ENCODE assay signal across 8 cellular contexts in the genomic region with DNA sequence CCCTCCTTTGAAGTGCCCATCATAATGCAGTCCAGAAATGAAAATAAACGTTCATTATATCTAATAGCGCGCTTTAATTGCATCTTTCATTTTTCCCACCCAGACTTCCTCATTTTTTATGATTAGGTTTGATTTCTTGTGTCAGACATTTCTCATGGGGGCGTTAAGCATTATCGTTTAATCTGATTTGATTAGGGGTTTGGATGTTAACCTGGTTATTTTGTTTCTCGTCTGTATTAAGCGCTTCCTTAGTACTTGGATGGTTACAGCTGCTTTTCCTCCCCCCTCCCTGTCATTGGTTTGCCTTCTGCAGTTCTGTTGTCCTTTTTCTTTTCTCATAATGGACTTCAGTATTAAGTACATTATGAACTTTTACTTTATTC. TPM values are rescaled to one million over a fixed set of nuclear protein-coding genes. Genes with fewer than 3 reads are reported as not detected.
DNase-seq lines count a peak whose midpoint lies in the region; ATAC-seq and TF ChIP-seq lines count a peak whose summit lies in the region.

No MANE protein-coding gene starts in this region.

- peaks cover 48% of the 10 kb centered on the region for H3K4me1 Mint-ChIP-seq in CD4-positive, alpha-beta T cell (ENCODE audit: low read depth)
- peaks cover 61% of the 10 kb centered on the region for H3K4me1 Mint-ChIP-seq in nephron

- peak overlapping the region; percentile 96 for H3K4me3 Mint-ChIP-seq in CD4-positive, alpha-beta T cell
- H3K4me3 Mint-ChIP-seq in nephron: peak overlapping the region; percentile 97 to 100 (median 98)

- POLR2A ChIA-PET in CD4-positive, alpha-beta T cell (lab: Charles Lee): interaction anchor here (1.0 to 7.9 kb wide), 12 partner anchors 10 to 1220 kb away, joined by 3 to 165 read pairs (median 8); a partner anchor contains a TSS

- no peaks in the 10 kb centered on the region for H3K27me3 Mint-ChIP-seq in CD4-positive, alpha-beta T cell
- no peaks in the 10 kb centered on the region for H3K27me3 Mint-ChIP-seq in nephron (ENCODE audit: low read depth)

- H3K4me3 ChIP-seq in MG63: peak overlapping the region; percentile 97
- H3K4me3 ChIP-seq in coronary artery: peak overlapping the region; percentile 96

- H3K36me3 Mint-ChIP-seq in CD4-positive, alpha-beta T cell (ENCODE audit: low read depth): peaks cover 69% of the 10 kb centered on the region
- peaks cover 44% of the 10 kb centered on the region for H3K36me3 Mint-ChIP-seq in nephron (ENCODE audit: low read depth)

- H3K9me3 Mint-ChIP-seq in CD4-positive, alpha-beta T cell: no peaks in the 10 kb centered on the region
- no peaks in the 10 kb centered on the region for H3K9me3 Mint-ChIP-seq in nephron

- H3K36me3 ChIP-seq in MG63: peaks cover 46% of the 10 kb centered on the region

- H3K9me3 ChIP-seq in CD4-positive, alpha-beta T cell (ENCODE audit: control insufficient read depth, low read length): no peaks in the 10 kb centered on the region
- no peaks in the 10 kb centered on the region for H3K9me3 ChIP-seq in MG63

- intact Hi-C loops in CD4-positive, alpha-beta T cell (cut with DNase I, micrococcal nuclease): loop anchor here (2.0 to 10.0 kb wide), 4 partner anchors 14 to 954 kb away; a partner anchor contains a TSS

- CTCF ChIA-PET in CD4-positive, alpha-beta T cell (lab: Charles Lee): interaction anchor here (1.0 to 3.5 kb wide), 7 partner anchors 11 to 34 kb away, joined by 3 to 15 read pairs (median 4); a partner anchor contains a TSS

- no peak for TF ChIP-seq CTCF in CD4-positive, alpha-beta T cell (IDR thresholded peaks at IDR 0.05)
- TF ChIP-seq CTCF in coronary artery (IDR thresholded peaks at IDR 0.05): no peak
- TF ChIP-seq CTCF in nephron (IDR thresholded peaks at IDR 0.05; ENCODE audit: unreplicated experiment in 3 of 3): no peak

- no peaks in the 10 kb centered on the region for H3K27me3 ChIP-seq in CD4-positive, alpha-beta T cell (ENCODE audit: control insufficient read depth, insufficient read depth, low read length)
- H3K27me3 ChIP-seq in MG63: no peaks in the 10 kb centered on the region

- H3K27ac Mint-ChIP-seq in CD4-positive, alpha-beta T cell: peak overlapping the region; percentile 96
- H3K27ac Mint-ChIP-seq in nephron: peak overlapping the region; percentile 98 to 99 (median 99)

- DNase-seq in CD4-positive, alpha-beta T cell: no peak
- DNase-seq in MG63 (no peak), coronary artery (ENCODE audit: low spot score) (no peak), COLO829 (ENCODE audit: low spot score) (no peak)

- no peak for ATAC-seq in CD4-positive, alpha-beta T cell (ENCODE audit: poor library complexity)
- no peak for ATAC-seq in HG02610 (IDR thresholded peaks at IDR 0.05; ENCODE audit: unreplicated experiment)
- no peak for ATAC-seq in HG03469 (IDR thresholded peaks at IDR 0.05; ENCODE audit: unreplicated experiment)
- ATAC-seq in GM19395 (IDR thresholded peaks at IDR 0.05; ENCODE audit: unreplicated experiment): no peak

- H3K27ac ChIP-seq in CD4-positive, alpha-beta T cell (ENCODE audit: low read depth, low read length): peak overlapping the region; percentile 99
- H3K27ac ChIP-seq in coronary artery: peak overlapping the region; percentile 98 to 99

RNA-seq across cellular contexts. Expression of a gene that starts 0.5 kb away (rescaled TPM):
- 10 to 100 TPM; 25.5 to 29.4 TPM for total RNA-seq in CD4-positive, alpha-beta T cell
- 23.8 and 24.9 TPM in 2 replicates for total RNA-seq in MG63 (2014; rRNA removed; shearing (Covaris generic); ENCODE audit: low replicate concordance)

RNA-seq across cellular contexts. Expression of a gene that starts 1.3 kb away (rescaled TPM):
- 100 to 1,000 TPM; 448 to 460 TPM for total RNA-seq in CD4-positive, alpha-beta T cell
- total RNA-seq in MG63 (2014; rRNA removed; shearing (Covaris generic); ENCODE audit: low replicate concordance): 292 and 619 TPM in 2 replicates

RNA-seq across cellular contexts. Expression of a gene that starts 11.8 kb away (rescaled TPM):
- 10 to 100 TPM; 35.4 to 37.8 TPM for total RNA-seq in CD4-positive, alpha-beta T cell
- 44.4 and 44.9 TPM in 2 replicates for total RNA-seq in MG63 (2014; rRNA removed; shearing (Covaris generic); ENCODE audit: low replicate concordance)

RNA-seq across cellular contexts. Expression of a gene that starts 12.1 kb away (rescaled TPM):
- total RNA-seq in CD4-positive, alpha-beta T cell: 100 to 1,000 TPM; 133 to 134 TPM
- total RNA-seq in MG63 (2014; rRNA removed; shearing (Covaris generic); ENCODE audit: low replicate concordance): 28.2 and 55.1 TPM in 2 replicates

RNA-seq across cellular contexts. Expression of a gene that starts 27.7 kb away (rescaled TPM):
- 10 to 100 TPM; 11.4 to 12.1 TPM for total RNA-seq in CD4-positive, alpha-beta T cell
- 53.8 and 65.4 TPM in 2 replicates for total RNA-seq in MG63 (2014; rRNA removed; shearing (Covaris generic); ENCODE audit: low replicate concordance)
